Comparison of ENCODE assay signal across 8 cellular contexts in the genomic region with DNA sequence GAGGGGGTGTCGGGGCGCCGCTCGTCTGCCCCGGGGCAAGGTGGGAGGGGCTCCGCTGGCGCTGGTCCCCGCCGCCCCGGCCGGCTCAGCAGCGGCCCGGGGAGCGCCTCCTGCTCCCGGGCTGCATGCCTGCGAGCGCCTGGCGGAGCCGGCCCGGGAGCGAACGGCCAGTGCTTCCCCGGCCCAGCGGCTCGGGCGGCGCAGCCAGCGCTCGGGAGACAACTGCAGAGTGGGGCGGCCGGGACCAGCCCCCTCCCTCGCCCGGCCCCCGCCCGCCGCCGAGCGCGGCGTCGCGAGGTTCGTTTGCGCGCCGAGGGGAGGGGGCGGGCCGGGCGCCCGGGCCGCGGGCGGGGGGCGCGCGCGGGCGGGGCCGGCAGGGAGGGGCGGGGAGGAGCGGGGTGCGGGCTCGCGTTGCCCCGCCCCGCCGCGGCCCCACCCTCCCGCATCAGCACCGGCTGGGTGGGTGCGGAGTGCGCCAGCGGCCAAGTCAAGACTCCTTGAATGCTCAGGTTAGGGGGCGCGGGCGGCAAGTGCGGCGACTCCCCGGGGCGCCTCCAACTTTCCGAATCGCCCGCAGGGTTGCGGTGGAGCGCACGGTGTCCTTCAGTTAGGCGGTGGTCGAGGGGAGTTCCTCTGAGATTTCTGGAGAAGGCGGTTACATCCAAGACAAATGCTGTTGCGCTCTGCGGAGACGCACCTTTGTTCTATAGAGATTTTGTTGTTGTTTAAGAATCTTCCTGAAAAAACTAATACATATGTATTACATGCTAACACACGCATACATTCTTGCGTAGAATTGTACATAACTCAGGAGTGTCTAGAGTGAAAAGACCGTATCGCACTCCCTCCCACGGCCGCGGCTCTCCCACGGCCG. TPM values are rescaled to one million over a fixed set of nuclear protein-coding genes. Genes with fewer than 3 reads are reported as not detected.
DNase-seq lines count a peak whose midpoint lies in the region; ATAC-seq and TF ChIP-seq lines count a peak whose summit lies in the region.

A gene with protein sequence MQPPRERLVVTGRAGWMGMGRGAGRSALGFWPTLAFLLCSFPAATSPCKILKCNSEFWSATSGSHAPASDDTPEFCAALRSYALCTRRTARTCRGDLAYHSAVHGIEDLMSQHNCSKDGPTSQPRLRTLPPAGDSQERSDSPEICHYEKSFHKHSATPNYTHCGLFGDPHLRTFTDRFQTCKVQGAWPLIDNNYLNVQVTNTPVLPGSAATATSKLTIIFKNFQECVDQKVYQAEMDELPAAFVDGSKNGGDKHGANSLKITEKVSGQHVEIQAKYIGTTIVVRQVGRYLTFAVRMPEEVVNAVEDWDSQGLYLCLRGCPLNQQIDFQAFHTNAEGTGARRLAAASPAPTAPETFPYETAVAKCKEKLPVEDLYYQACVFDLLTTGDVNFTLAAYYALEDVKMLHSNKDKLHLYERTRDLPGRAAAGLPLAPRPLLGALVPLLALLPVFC (minus strand): TSS at position 231 of the 874 bp plus-strand sequence. CDS start 279 bp downstream, outside the sequence.

- ATAC-seq in GM19372 (IDR thresholded peaks at IDR 0.05; ENCODE audit: low read depth, unreplicated experiment): peak; percentile 22

- no peak for TF ChIP-seq POLR2A in uterus (IDR thresholded peaks at IDR 0.05)

- H3K36me3 ChIP-seq in ectodermal cell (ENCODE audit: control insufficient read depth, insufficient read depth, low read length): peaks cover 8% of the 10 kb centered on the region
- no peaks in the 10 kb centered on the region for H3K36me3 ChIP-seq in uterus

- H3K9me3 ChIP-seq in ectodermal cell (ENCODE audit: control insufficient read depth, low read length): no peaks in the 10 kb centered on the region
- no peaks in the 10 kb centered on the region for H3K9me3 ChIP-seq in uterus

- H3K27me3 ChIP-seq in ectodermal cell (ENCODE audit: control insufficient read depth, insufficient read depth, low read length, poor library complexity, severe bottlenecking) (peaks cover 18% of the 10 kb centered on the region), uterus (no peaks in the 10 kb centered on the region)

- H3K4me1 ChIP-seq in ectodermal cell (ENCODE audit: control insufficient read depth, insufficient read depth, low read length) (peaks cover 12% of the 10 kb centered on the region), uterus (no peaks in the 10 kb centered on the region)

- peak within 1 kb of the TSS; percentile 70 for H3K4me3 ChIP-seq in ectodermal cell (ENCODE audit: insufficient read depth, low read depth, low read length)
- peak within 1 kb of the TSS; percentile 50 to 51 for H3K4me3 ChIP-seq in uterus

- peak within 1 kb of the TSS; percentile 44 for H3K27ac ChIP-seq in ectodermal cell (ENCODE audit: insufficient read depth, low read depth, low read length, poor library complexity, severe bottlenecking)
- H3K27ac ChIP-seq in uterus: peak within 1 kb of the TSS; percentile 71 to 74

- peak; percentile 33 for DNase-seq in NCI-H2227 treated with DMSO at 0.1 percent for 48 hours (lab: John Stamatoyannopoulos, UW)
- DNase-seq in mucosa of gallbladder (ENCODE audit: low spot score): no peak
- DNase-seq in uterus: peak; percentile 38 to 53
- DNase-seq in NCI-H1105 treated with DMSO at 0.1 percent for 48 hours (lab: John Stamatoyannopoulos, UW): no peak
- DNase-seq in SW 1271 (lab: John Stamatoyannopoulos, UW): no peak
- no peak for DNase-seq in T1000 (lab: John Stamatoyannopoulos, UW)

- TF ChIP-seq CTCF in uterus (IDR thresholded peaks at IDR 0.05): no peak

- 1% methylated on average over 84 to 101 of the region's 101 CpGs for WGBS in ectodermal cell, 2 experiments

- intact Hi-C loops in uterus (cut with DNase I; ENCODE audit: low total_unique reads): no loop called here

RNA-seq across cellular contexts. Expression of the gene that starts here (rescaled TPM):
- 143 TPM for polyA plus RNA-seq in ectodermal cell (2013, experiment 1 of 4)
- polyA plus RNA-seq in ectodermal cell (2013, experiment 2 of 4): 162 TPM
- polyA plus RNA-seq in ectodermal cell (2013, experiment 3 of 4): 143 TPM
- 155 TPM for polyA plus RNA-seq in ectodermal cell (2013, experiment 4 of 4)
- 17.5 TPM for total RNA-seq in mucosa of gallbladder
- total RNA-seq in uterus: 10 to 100 TPM in 3 of 4 donors, 1 to 10 TPM in 1; 3.6 to 57.1 (median 25.1) TPM

Comparison
In these comparisons a context has a peak if more than half of its experiments do, and no peak if none do; other contexts are left out.
1. DNase-seq: peak in NCI-H2227 treated with DMSO at 0.1 percent for 48 hours (single experiment) and uterus (2 of 2); none in mucosa of gallbladder (single experiment), NCI-H1105 treated with DMSO at 0.1 percent for 48 hours (single experiment), SW 1271 (0 of 2) and T1000 (single experiment).